28 cellular contexts compared by ENCODE assay signal in the genomic region with DNA sequence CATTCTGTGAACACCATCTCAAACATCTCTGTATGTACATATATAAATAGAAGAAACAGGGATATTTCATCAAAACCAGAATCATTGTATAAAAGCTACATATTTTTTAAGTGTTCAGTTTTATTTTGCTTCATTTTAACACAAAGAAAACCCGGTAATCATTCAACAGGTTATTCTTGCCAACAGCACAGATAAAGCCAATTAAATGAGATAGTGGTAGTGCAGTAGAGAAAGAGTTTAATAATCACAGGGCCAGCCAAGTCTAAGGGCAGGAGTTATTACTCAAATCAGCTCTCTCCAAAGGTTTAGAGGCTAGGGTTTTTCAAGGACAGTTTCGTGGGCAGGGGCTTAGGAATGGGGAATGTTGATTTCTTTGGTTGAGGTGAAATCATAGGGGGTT.
"Had no signal": no experiment of that assay in that cellular context is flagged by ENCODE, and none has a peak within 500 bp of the region (broad histone marks: within the 10 kb centered on the region; RNA-seq: fewer than 3 reads in every experiment).

No MANE protein-coding gene starts in this region.

- DNase-seq: colonic mucosa; cortex of kidney; dermis blood vessel endothelial cell; dorsolateral prefrontal cortex; effector CD4-positive, alpha-beta T cell; effector CD8-positive, alpha-beta T cell; effector memory CD4-positive, alpha-beta T cell; effector memory CD8-positive, alpha-beta T cell; endodermal cell; erythroblast; esophagus squamous epithelium; foreskin fibroblast; foreskin keratinocyte; foreskin melanocyte; gastrocnemius medialis; glutamatergic neuron; head of caudate nucleus; heart left ventricle; heart right ventricle had no signal

- FAIRE-seq: colon, endometrium, endothelial cell of umbilical vein, frontal cortex had no signal

- H3K4me1 ChIP-seq: colonic mucosa, esophagus muscularis mucosa, esophagus squamous epithelium, foreskin keratinocyte, gastrocnemius medialis, gastroesophageal sphincter, heart left ventricle, heart right ventricle had no signal

- H3K27me3 ChIP-seq: colonic mucosa, esophagus muscularis mucosa, esophagus squamous epithelium, foreskin keratinocyte, gastrocnemius medialis, gastroesophageal sphincter had no signal

- H3K27ac ChIP-seq: colonic mucosa, coronary artery, dorsolateral prefrontal cortex, epithelial cell of prostate, esophagus muscularis mucosa, esophagus squamous epithelium, foreskin keratinocyte, gastrocnemius medialis, gastroesophageal sphincter, heart left ventricle, heart right ventricle, hepatocyte had no signal

- H3K4me2 ChIP-seq: hepatocyte had no signal

- H3K9me3 ChIP-seq: colonic mucosa, esophagus muscularis mucosa, esophagus squamous epithelium, gastrocnemius medialis had no signal

- H3K4me3 ChIP-seq: colonic mucosa, coronary artery, dorsolateral prefrontal cortex, esophagus muscularis mucosa, esophagus squamous epithelium, gastrocnemius medialis, gastroesophageal sphincter, heart left ventricle, heart right ventricle, hepatocyte had no signal

- H3K36me3 ChIP-seq: colonic mucosa, esophagus muscularis mucosa, esophagus squamous epithelium, gastrocnemius medialis, gastroesophageal sphincter, heart left ventricle, heart right ventricle had no signal

- H3K79me2 ChIP-seq: hepatocyte had no signal

- H2AFZ ChIP-seq: hepatocyte had no signal
